Comparison of ENCODE assay signal across 8 cellular contexts in genomic region chr5:178120661-178121357, GRCh38. TPM values are rescaled to one million over a fixed set of nuclear protein-coding genes. Genes with fewer than 3 reads are reported as not detected.
DNase-seq lines count a peak whose midpoint lies in the region; ATAC-seq, FAIRE-seq and TF ChIP-seq lines count a peak whose summit lies in the region.

No MANE protein-coding gene starts in this region.

- TF ChIP-seq CTCF in C4-2B (conservative IDR thresholded peaks at IDR 0.05) (peak; percentile 91), choroid plexus epithelial cell (conservative IDR thresholded peaks at IDR 0.05; ENCODE audit: low read depth, low read length) (peak; percentile 65), mucosa of descending colon (IDR thresholded peaks at IDR 0.05) (peak; percentile 56)

- peaks cover 4% of the 10 kb centered on the region for H3K36me3 Mint-ChIP-seq in activated CD4-positive, alpha-beta T cell treated with anti-CD3 and anti-CD28 coated beads for 36 hours (ENCODE audit: low read depth)

- intact Hi-C loops in activated CD4-positive, alpha-beta T cell treated with anti-CD3 and anti-CD28 coated beads for 36 hours (cut with DNase I, micrococcal nuclease) = loop anchor here (1.0 to 2.0 kb wide), 5 partner anchors 9 to 45 kb away; partner anchors contain the start of gene NHP2 (in 1 of the 2)
- intact Hi-C loops in mucosa of descending colon (cut with DNase I, micrococcal nuclease) = no loop called here

- CTCF ChIA-PET in activated CD4-positive, alpha-beta T cell treated with anti-CD3 and anti-CD28 coated beads for 36 hours (lab: Charles Lee) = interaction anchor here (0.7 to 4.9 kb wide), 19 partner anchors 10 to 59 kb away, joined by 3 to 26 read pairs (median 5); partner anchors contain the start of genes NHP2 and RMND5B

- peak; percentile 80 for ATAC-seq in HG03342 (IDR thresholded peaks at IDR 0.05; ENCODE audit: unreplicated experiment)
- ATAC-seq in activated CD4-positive, alpha-beta T cell treated with anti-CD3 and anti-CD28 coated beads for 36 hours = peak; percentile 94
- peak; percentile 95 for ATAC-seq in mucosa of descending colon

- H3K9me3 Mint-ChIP-seq in activated CD4-positive, alpha-beta T cell treated with anti-CD3 and anti-CD28 coated beads for 36 hours (ENCODE audit: low read depth) = no peaks in the 10 kb centered on the region

- H3K27ac Mint-ChIP-seq in activated CD4-positive, alpha-beta T cell treated with anti-CD3 and anti-CD28 coated beads for 36 hours = no peak overlapping the region

- DNase-seq in GM19239 (ENCODE audit: insufficient read length, low spot score) (peak; percentile 89), NCI-H345 (lab: John Stamatoyannopoulos, UW) (peak; percentile 96), choroid plexus epithelial cell (ENCODE audit: low read depth) (peak; percentile 92), mucosa of descending colon (peak; percentile 94 to 96 (median 95))
- DNase-seq in activated CD4-positive, alpha-beta T cell treated with anti-CD3 and anti-CD28 coated beads for 36 hours = peak; percentile 94
- peak; percentile 49 to 64 for DNase-seq in stimulated activated CD8-positive, alpha-beta memory T cell treated with anti-CD3 and anti-CD28 coated beads, Interleukin-7, amount 100 ng/mL, for 4 hours (ENCODE audit: low read depth in 2 of 2)

- no peaks in the 10 kb centered on the region for H3K27me3 Mint-ChIP-seq in activated CD4-positive, alpha-beta T cell treated with anti-CD3 and anti-CD28 coated beads for 36 hours

- no peak overlapping the region for H3K4me3 Mint-ChIP-seq in activated CD4-positive, alpha-beta T cell treated with anti-CD3 and anti-CD28 coated beads for 36 hours

- POLR2A ChIA-PET in activated CD4-positive, alpha-beta T cell treated with anti-CD3 and anti-CD28 coated beads for 36 hours (lab: Charles Lee) = interaction anchor here (0.5 to 1.2 kb wide), 3 partner anchors 12 to 33 kb away, joined by 3 read pairs; partner anchors contain the start of gene NHP2

- H3K27ac ChIP-seq in C4-2B = peak overlapping the region; percentile 40

- H3K4me3 ChIP-seq in choroid plexus epithelial cell (ENCODE audit: low read depth, low read length) = peak overlapping the region; percentile 30
- H3K4me3 ChIP-seq in mucosa of descending colon = no peak overlapping the region

- peak; percentile 99 for FAIRE-seq in GM19239 (lab: Jason Lieb, UNC)

- H3K36me3 ChIP-seq in mucosa of descending colon (ENCODE audit: low read depth) = no peaks in the 10 kb centered on the region

- peaks cover 23% of the 10 kb centered on the region for H3K4me1 Mint-ChIP-seq in activated CD4-positive, alpha-beta T cell treated with anti-CD3 and anti-CD28 coated beads for 36 hours

- H3K9me3 ChIP-seq in mucosa of descending colon = no peaks in the 10 kb centered on the region

- peaks cover 22% of the 10 kb centered on the region for H3K4me1 ChIP-seq in mucosa of descending colon (ENCODE audit: low read depth)

RNA-seq across cellular contexts. Expression of gene N4BP3, which starts 7.5 kb away (rescaled TPM):
- total RNA-seq in activated CD4-positive, alpha-beta T cell treated with anti-CD3 and anti-CD28 coated beads for 36 hours = 1 to 10 TPM; 3.3 to 3.7 TPM
- 1 to 10 TPM in 2 of 3 donors, under 1 TPM in 1; 0.82 to 4.0 (median 1.7) TPM for total RNA-seq in mucosa of descending colon

RNA-seq across cellular contexts. Expression of gene RMND5B, which starts 10.0 kb away (rescaled TPM):
- 10 to 100 TPM; 24.1 to 28.7 TPM for total RNA-seq in activated CD4-positive, alpha-beta T cell treated with anti-CD3 and anti-CD28 coated beads for 36 hours
- 10 to 100 TPM; 34.9 to 54.2 (median 40.8) TPM for total RNA-seq in mucosa of descending colon

RNA-seq across cellular contexts. Expression of gene NHP2, which starts 32.9 kb away (rescaled TPM):
- total RNA-seq in activated CD4-positive, alpha-beta T cell treated with anti-CD3 and anti-CD28 coated beads for 36 hours = 100 to 1,000 TPM; 244 TPM
- 10 to 100 TPM; 64.8 to 90.2 (median 68.5) TPM for total RNA-seq in mucosa of descending colon

Comparison
In these comparisons a context has a peak if more than half of its experiments do, and no peak if none do; other contexts are left out.
1. intact Hi-C loops: an anchor here in activated CD4-positive, alpha-beta T cell treated with anti-CD3 and anti-CD28 coated beads for 36 hours (1.0 to 2.0 kb wide); none called in mucosa of descending colon.